In the genomic region with DNA sequence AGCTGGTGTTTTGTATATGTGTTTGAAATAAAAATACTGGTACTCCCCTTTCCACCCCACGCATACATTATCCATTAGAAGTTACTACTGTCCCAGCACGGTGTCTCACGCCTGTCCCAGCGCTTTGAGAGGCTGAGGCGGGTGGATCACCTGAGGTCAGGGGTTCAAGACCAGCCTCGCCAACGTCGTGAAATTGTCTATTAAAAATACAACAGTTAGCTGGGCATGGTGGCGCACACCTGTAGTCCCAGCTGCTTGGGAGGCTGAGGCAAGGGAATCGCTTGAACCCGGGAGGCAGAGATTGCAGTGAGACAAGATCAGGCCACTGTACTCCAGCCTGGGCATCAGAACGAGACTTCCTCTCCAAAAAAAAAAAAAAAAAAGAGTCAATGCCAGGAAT, we compare ENCODE assay signal across 20 cellular contexts. TPM values are rescaled to one million over a fixed set of nuclear protein-coding genes. Genes with fewer than 3 reads are reported as not detected.
DNase-seq lines count a peak whose midpoint lies in the region; ATAC-seq, FAIRE-seq and TF ChIP-seq lines count a peak whose summit lies in the region.
"Had no signal": no experiment of that assay in that cellular context is flagged by ENCODE, and none has a peak within 500 bp of the region (broad histone marks: within the 10 kb centered on the region; RNA-seq: fewer than 3 reads in every experiment).

No MANE protein-coding gene starts in this region.

- H3K4me3 Mint-ChIP-seq in activated B cell treated with CpG ODN at 0.5 μM for 24 hours = peak overlapping the region; percentile 24

- H3K36me3 ChIP-seq in cardiac muscle cell (no peaks in the 10 kb centered on the region), kidney (ENCODE audit: control insufficient read depth in 1 of 2, insufficient read depth in 2 of 2, low read length in 2 of 2) (no peaks in the 10 kb centered on the region), subcutaneous abdominal adipose tissue (ENCODE audit: control insufficient read depth in 5 of 5, insufficient read depth in 5 of 5, low read length in 5 of 5) (peaks cover 0 to 3% (median 0%) of the 10 kb centered on the region in 5 donors)
- H3K36me3 ChIP-seq: brain microvascular endothelial cell, pancreas had no signal

- H3K4me1 Mint-ChIP-seq in activated B cell treated with CpG ODN at 0.5 μM for 24 hours = peaks cover 68% of the 10 kb centered on the region

- ATAC-seq in left ventricle myocardium superior = no peak
- no peak for ATAC-seq in activated B cell treated with CpG ODN at 0.5 μM for 24 hours (ENCODE audit: low read depth)
- ATAC-seq: effector memory CD8-positive, alpha-beta T cell; foreskin keratinocyte; pancreas had no signal

- H3K27ac ChIP-seq in cardiac muscle cell (peak overlapping the region; percentile 22), kidney (ENCODE audit: low read depth in 2 of 2, low read length in 2 of 2) (no peak overlapping the region), subcutaneous abdominal adipose tissue (ENCODE audit: low read depth, low read length) (peak overlapping the region; percentile 69)
- H3K27ac ChIP-seq: brain microvascular endothelial cell, foreskin keratinocyte, pancreas, SK-N-MC had no signal

- no peak overlapping the region for H3K9ac ChIP-seq in kidney (ENCODE audit: low read length in 2 of 2)
- H3K9ac ChIP-seq in subcutaneous abdominal adipose tissue (ENCODE audit: low read length in 5 of 5) = no peak overlapping the region

- no peak overlapping the region for H3K4me3 ChIP-seq in cardiac muscle cell
- H3K4me3 ChIP-seq in kidney (ENCODE audit: low read length in 2 of 2) = no peak overlapping the region
- H3K4me3 ChIP-seq in subcutaneous abdominal adipose tissue (ENCODE audit: low read depth in 1 of 5, low read length in 5 of 5) = peak overlapping the region in 1 of 5 donors; percentile 29
- H3K4me3 ChIP-seq: pancreas, SK-N-MC, testis had no signal

- no peaks in the 10 kb centered on the region for H3K27me3 Mint-ChIP-seq in activated B cell treated with CpG ODN at 0.5 μM for 24 hours
- H3K27me3 Mint-ChIP-seq: effector memory CD8-positive, alpha-beta T cell had no signal

- no peak for FAIRE-seq in kidney (lab: Jason Lieb, UNC)
- FAIRE-seq: H54 had no signal

- no peaks in the 10 kb centered on the region for H3K9me3 Mint-ChIP-seq in activated B cell treated with CpG ODN at 0.5 μM for 24 hours
- H3K9me3 Mint-ChIP-seq: effector memory CD8-positive, alpha-beta T cell had no signal

- H3K4me1 ChIP-seq in cardiac muscle cell (ENCODE audit: low read depth) = peaks cover 27% of the 10 kb centered on the region
- peaks cover 0 to 15% of the 10 kb centered on the region in 2 donors for H3K4me1 ChIP-seq in kidney (ENCODE audit: control insufficient read depth in 1 of 2, insufficient read depth in 1 of 2, low read depth in 1 of 2, low read length in 2 of 2)
- peaks cover 8 to 54% (median 51%) of the 10 kb centered on the region in 5 donors for H3K4me1 ChIP-seq in subcutaneous abdominal adipose tissue (ENCODE audit: control insufficient read depth in 5 of 5, insufficient read depth in 5 of 5, low read length in 5 of 5)
- H3K4me1 ChIP-seq: foreskin keratinocyte had no signal

- TF ChIP-seq CTCF in cardiac muscle cell (IDR thresholded peaks at IDR 0.05; ENCODE audit: low read depth, low read length) = no peak
- no peak for TF ChIP-seq CTCF in activated B cell treated with CpG ODN at 0.5 μM for 24 hours (IDR thresholded peaks at IDR 0.05)
- no peak for TF ChIP-seq CTCF in kidney (IDR thresholded peaks at IDR 0.05; ENCODE audit: borderline replicate concordance, extremely low read depth, insufficient read depth)

- DNase-seq in cardiac muscle cell (ENCODE audit: low read depth in 1 of 2, low spot score in 1 of 2) (no peak), left ventricle myocardium superior (no peak), activated B cell treated with CpG ODN at 0.5 μM for 24 hours (no peak), kidney (peak; percentile 52), NCI-H2107 (lab: John Stamatoyannopoulos, UW) (no peak), GM19238 (ENCODE audit: insufficient read length, low spot score) (no peak), NCI-H2107 treated with DMSO at 0.1 percent for 48 hours (lab: John Stamatoyannopoulos, UW; ENCODE audit: unreplicated experiment) (no peak)
- DNase-seq: AML-193; brain microvascular endothelial cell; DMS79 treated with DMSO at 0.1 percent for 48 hours; effector memory CD8-positive, alpha-beta T cell; foreskin keratinocyte; NCI-H1048; NCI-H226; OCI-M1; pancreas; testis had no signal

- CTCF ChIA-PET in activated B cell treated with CpG ODN at 0.5 μM for 24 hours (lab: Charles Lee) = no interaction called here

- peaks cover 30% of the 10 kb centered on the region for H3K36me3 Mint-ChIP-seq in activated B cell treated with CpG ODN at 0.5 μM for 24 hours (ENCODE audit: low read depth)

- H3K27ac Mint-ChIP-seq in activated B cell treated with CpG ODN at 0.5 μM for 24 hours = peak overlapping the region; percentile 30

- H3K9me3 ChIP-seq in cardiac muscle cell (ENCODE audit: low read depth) (no peaks in the 10 kb centered on the region), kidney (ENCODE audit: control insufficient read depth in 1 of 2, low read length in 2 of 2) (no peaks in the 10 kb centered on the region), subcutaneous abdominal adipose tissue (ENCODE audit: control insufficient read depth in 5 of 5, low read length in 5 of 5) (peaks cover 0 to 2% (median 0%) of the 10 kb centered on the region in 5 donors)
- H3K9me3 ChIP-seq: pancreas, testis had no signal

- no peaks in the 10 kb centered on the region for H3K27me3 ChIP-seq in cardiac muscle cell
- H3K27me3 ChIP-seq in subcutaneous abdominal adipose tissue (ENCODE audit: control insufficient read depth in 5 of 5, insufficient read depth in 4 of 5, low read length in 5 of 5) = no peaks in the 10 kb centered on the region
- H3K27me3 ChIP-seq: brain microvascular endothelial cell, foreskin keratinocyte, pancreas, testis had no signal

- POLR2A ChIA-PET in activated B cell treated with CpG ODN at 0.5 μM for 24 hours (lab: Charles Lee) = interaction anchor here (0.7 kb wide), 3 partner anchors 259 to 1647 kb away, joined by 4 to 7 read pairs (median 5); no protein-coding TSS in a partner anchor

- intact Hi-C loops in left ventricle myocardium superior (cut with micrococcal nuclease) (no loop called here), activated B cell treated with CpG ODN at 0.5 μM for 24 hours (cut with micrococcal nuclease) (loop anchor here (10.0 kb wide), 1 partner anchor 1333 kb away; no protein-coding TSS in a partner anchor), kidney (cut with DNase I) (no loop called here)

RNA-seq across cellular contexts. Expression of a gene that starts 2.7 kb away (rescaled TPM):
- 55.1 and 56.0 TPM in 2 replicates for total RNA-seq in cardiac muscle cell
- 66.0 and 81.7 TPM in 2 replicates for polyA plus RNA-seq in cardiac muscle cell
- total RNA-seq in left ventricle myocardium superior = 81.4 TPM
- total RNA-seq in activated B cell treated with CpG ODN at 0.5 μM for 24 hours = 53.6 and 59.9 TPM in 2 replicates
- total RNA-seq in kidney = 64.4 TPM
- 29.3 TPM for polyA plus RNA-seq in kidney (ENCODE audit: insufficient read depth, low read depth, low replicate concordance)

Comparison
In these comparisons a context has a peak if more than half of its experiments do, and no peak if none do; other contexts are left out.
1. H3K27ac ChIP-seq: peak in cardiac muscle cell (single experiment) and subcutaneous abdominal adipose tissue (single experiment); none in kidney (0 of 2).